ENCODE assay signal across 1 cellular context in genomic region chr2:197324801-197325200, GRCh38.
TF ChIP-seq lines count a peak whose summit lies in the region.

No MANE protein-coding gene starts in this region.

TF ChIP-seq in HepG2, 621 proteins besides CTCF, POLR2A, EP300 and RAD21 (continued from another document):
- TF ChIP-seq GRHL1 (CRISPR knock-in tag; conservative IDR thresholded peaks at IDR 0.05) (no peak), ZFY (CRISPR knock-in tag; IDR thresholded peaks at IDR 0.05) (no peak), NR0B2 (CRISPR knock-in tag; IDR thresholded peaks at IDR 0.05) (no peak), ZNF709 (CRISPR knock-in tag; IDR thresholded peaks at IDR 0.05) (no peak), TCF7L2 (IDR thresholded peaks at IDR 0.05; ENCODE audit: low read depth, low read length) (no peak), ZNF510 (CRISPR knock-in tag; IDR thresholded peaks at IDR 0.05; ENCODE audit: low read depth) (no peak), IRX3 (CRISPR knock-in tag; IDR thresholded peaks at IDR 0.05; ENCODE audit: borderline replicate concordance, low read depth) (no peak)
TF ChIP-seq in HepG2: peak in this region for 0.
